In the genomic region with DNA sequence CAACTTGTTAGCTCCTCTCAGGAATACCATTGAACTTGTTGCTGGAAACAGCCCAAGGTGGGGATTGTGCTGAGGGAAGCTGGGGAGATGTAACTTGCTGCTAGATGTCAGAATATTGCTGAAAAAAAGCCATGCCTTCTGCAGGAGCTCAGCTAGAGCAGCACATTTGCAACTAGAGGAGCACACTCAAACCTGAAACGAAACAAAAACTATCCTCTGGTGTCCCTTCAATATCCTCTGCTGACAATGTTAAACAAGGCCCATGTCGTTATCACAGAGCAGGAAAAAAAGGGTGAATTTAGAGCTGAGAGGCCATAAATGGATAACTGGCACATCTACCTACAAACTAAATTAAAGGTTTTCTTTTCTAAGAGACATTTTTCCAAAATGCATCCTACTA, we compare ENCODE assay signal across 13 cellular contexts. TPM values are rescaled to one million over a fixed set of nuclear protein-coding genes. Genes with fewer than 3 reads are reported as not detected.
DNase-seq lines count a peak whose midpoint lies in the region; ATAC-seq and TF ChIP-seq lines count a peak whose summit lies in the region.
"Had no signal": no experiment of that assay in that cellular context is flagged by ENCODE, and none has a peak within 500 bp of the region (broad histone marks: within the 10 kb centered on the region; RNA-seq: fewer than 3 reads in every experiment).

No MANE protein-coding gene starts in this region.

- peak; percentile 92 for ATAC-seq in GM18907 (IDR thresholded peaks at IDR 0.05; ENCODE audit: unreplicated experiment)
- peak; percentile 98 for ATAC-seq in GM21576 (IDR thresholded peaks at IDR 0.05; ENCODE audit: unreplicated experiment)
- peak; percentile 92 for ATAC-seq in HG03135 (IDR thresholded peaks at IDR 0.05; ENCODE audit: unreplicated experiment)
- ATAC-seq: activated T-cell treated with anti-CD3 and anti-CD28 coated beads, Interleukin-2, amount 50 U/mL, for 4 hours had no signal

- no peaks in the 10 kb centered on the region for H4K20me1 ChIP-seq in fibroblast of lung (ENCODE audit: control insufficient read depth, extremely low read depth, insufficient read depth, low read length)

- H3K36me3 ChIP-seq in fibroblast of lung (ENCODE audit: control insufficient read depth, insufficient read depth, low read length), result no peaks in the 10 kb centered on the region

- intact Hi-C loops in Calu3 (cut with micrococcal nuclease; ENCODE audit: unreplicated experiment), result no loop called here

- no peak overlapping the region for H3K9ac ChIP-seq in fibroblast of lung (ENCODE audit: insufficient read depth, low read length)

- H3K9me3 ChIP-seq in fibroblast of lung (ENCODE audit: control insufficient read depth, insufficient read depth, low read depth, low read length), result no peaks in the 10 kb centered on the region

- H2AFZ ChIP-seq in fibroblast of lung (ENCODE audit: low read length), result no peak overlapping the region

- no TSS peak for BruUV-seq in Calu3 (replicated peaks; lab: Mats Ljungman, UMichigan)

- H3K27ac Mint-ChIP-seq in Calu3 (ENCODE audit: unreplicated experiment), result no peak overlapping the region

- H3K36me3 Mint-ChIP-seq in Calu3 (ENCODE audit: insufficient read depth, unreplicated experiment), result no peaks in the 10 kb centered on the region

- no peak overlapping the region for H3K27ac ChIP-seq in fibroblast of lung (ENCODE audit: insufficient read depth, low read length)

- no peak for DNase-seq in fibroblast of lung (ENCODE audit: low read depth in 2 of 2)
- DNase-seq in NCI-H345 treated with DMSO at 0.1 percent for 48 hours (lab: John Stamatoyannopoulos, UW; ENCODE audit: unreplicated experiment), result no peak
- DNase-seq in NCI-H1417 (lab: John Stamatoyannopoulos, UW), result no peak
- no peak for DNase-seq in Calu3
- no peak for DNase-seq in NCI-H748 treated with DMSO at 0.1 percent for 48 hours (lab: John Stamatoyannopoulos, UW)
- DNase-seq: activated T-cell treated with anti-CD3 and anti-CD28 coated beads, Interleukin-2, amount 50 U/mL, for 4 hours; H9; posterior cingulate gyrus; T1000 had no signal

- H3K4me2 ChIP-seq in fibroblast of lung (ENCODE audit: extremely low read depth, insufficient read depth, low read length), result peak overlapping the region; percentile 18

- no peaks in the 10 kb centered on the region for H3K27me3 Mint-ChIP-seq in Calu3 (ENCODE audit: unreplicated experiment)
- H3K27me3 Mint-ChIP-seq: central memory CD8-positive, alpha-beta T cell had no signal

- CTCF ChIA-PET in Calu3 (lab: Charles Lee), result interaction anchor here (0.7 kb wide), 1 partner anchor 29 kb away, joined by 3 read pairs; no protein-coding TSS in a partner anchor

- peaks cover 2% of the 10 kb centered on the region for H3K9me3 Mint-ChIP-seq in Calu3 (ENCODE audit: low read depth, unreplicated experiment)
- H3K9me3 Mint-ChIP-seq: activated T-cell treated with anti-CD3 and anti-CD28 coated beads, Interleukin-2, amount 50 U/mL, for 4 hours; central memory CD8-positive, alpha-beta T cell; H9 had no signal

- no peaks in the 10 kb centered on the region for H3K4me1 ChIP-seq in fibroblast of lung (ENCODE audit: control insufficient read depth, extremely low read depth, insufficient read depth, low read length)

- H3K79me2 ChIP-seq in fibroblast of lung (ENCODE audit: control insufficient read depth, insufficient read depth, low read length), result no peaks in the 10 kb centered on the region

- H3K4me1 Mint-ChIP-seq in Calu3 (ENCODE audit: low read depth, unreplicated experiment), result peaks cover 23% of the 10 kb centered on the region
- H3K4me1 Mint-ChIP-seq: central memory CD8-positive, alpha-beta T cell had no signal

- no peaks in the 10 kb centered on the region for H3K27me3 ChIP-seq in fibroblast of lung (ENCODE audit: control insufficient read depth, insufficient read depth, low read length)

- H3K4me3 ChIP-seq in fibroblast of lung (replicated peaks in 1 of 4; ENCODE audit: control extremely low read depth in 1 of 4, insufficient read depth in 1 of 4, low read depth in 3 of 4, low read length in 4 of 4), result no peak overlapping the region

- no peak overlapping the region for H3K4me3 Mint-ChIP-seq in Calu3 (ENCODE audit: low read depth, unreplicated experiment)
- H3K4me3 Mint-ChIP-seq: activated T-cell treated with anti-CD3 and anti-CD28 coated beads, Interleukin-2, amount 50 U/mL, for 4 hours; central memory CD8-positive, alpha-beta T cell; H9 had no signal

- TF ChIP-seq CTCF in fibroblast of lung (conservative IDR thresholded peaks at IDR 0.05 in 1 of 2, IDR thresholded peaks at IDR 0.05 in 1 of 2; ENCODE audit: low read depth in 1 of 2, low read length in 2 of 2) (no peak), Calu3 (IDR thresholded peaks at IDR 0.05; ENCODE audit: unreplicated experiment) (no peak)

RNA-seq across cellular contexts. Expression of a gene that starts 53.7 kb away (rescaled TPM):
- total RNA-seq in fibroblast of lung (0.26 and 0.33 TPM in 2 replicates), Calu3 (2022) (190 and 199 TPM in 2 replicates)
- polyA plus RNA-seq in fibroblast of lung, result under 0.01 and 0.01 TPM in 2 replicates
- polyA plus RNA-seq in fibroblast of lung (2012), result not detected in 2 replicates
- polyA minus RNA-seq in fibroblast of lung (ENCODE audit: low replicate concordance), result not detected in 2 replicates

RNA-seq across cellular contexts. Expression of a gene that starts 59.8 kb away (rescaled TPM):
- total RNA-seq in fibroblast of lung (41.6 and 100 TPM in 2 replicates), Calu3 (2022) (157 and 183 TPM in 2 replicates)
- polyA plus RNA-seq in fibroblast of lung, result 3.8 and 10.8 TPM in 2 replicates
- 2.1 and 5.3 TPM in 2 replicates for polyA plus RNA-seq in fibroblast of lung (2012)
- polyA minus RNA-seq in fibroblast of lung (ENCODE audit: low replicate concordance), result 1.3 and 13.3 TPM in 2 replicates

Comparison
In these comparisons a context has a peak if more than half of its experiments do, and no peak if none do; other contexts are left out.
1. RNA of a gene that starts 53.7 kb away (total RNA-seq): 190 to 199 TPM in Calu3; 0.26 to 0.33 TPM in fibroblast of lung; every median in the first group is over 100 times any median in the second.
2. Peak in every context shown above with its lines, with median percentiles within 50 percentile points of each other: ATAC-seq.